Comparison of ENCODE assay signal across 1 cellular context in the genomic region with DNA sequence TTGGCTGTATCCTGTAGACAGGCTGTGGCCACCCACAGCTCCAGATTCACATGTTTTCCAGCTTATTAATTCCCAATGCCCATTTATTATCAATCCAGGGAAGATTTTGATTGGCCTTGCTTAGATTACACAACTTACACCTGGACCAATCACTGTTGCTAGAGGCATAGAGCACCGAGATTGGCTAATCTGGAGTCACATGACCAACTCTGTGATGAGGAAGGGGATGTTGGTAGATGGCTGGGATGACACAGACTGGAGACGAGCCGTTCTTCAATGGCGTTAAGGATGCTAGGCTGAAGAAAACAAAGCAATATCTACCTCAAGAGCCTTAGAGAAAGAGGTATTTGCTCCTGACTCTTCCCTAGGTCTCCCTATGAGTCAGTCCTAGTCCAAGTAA.
A peak's percentile ranks its signal among the peaks of the same experiment; 100 is the strongest.
TF ChIP-seq lines count a peak whose summit lies in the region.

No MANE protein-coding gene starts in this region.

TF ChIP-seq in K562, 482 proteins besides CTCF, POLR2A, EP300 and RAD21:
- TF ChIP-seq TFE3 (CRISPR knock-in tag; IDR thresholded peaks at IDR 0.05) (peak; percentile 79), PTRF (tag; IDR thresholded peaks at IDR 0.05) (no peak), CCNT2 (IDR thresholded peaks at IDR 0.05; ENCODE audit: borderline replicate concordance, extremely low read depth, insufficient read length, low read depth, low read length) (no peak), TOE1 (IDR thresholded peaks at IDR 0.05; ENCODE audit: borderline replicate concordance) (peak; percentile 38; the same call in 1 of the 2 replicates), TOE1 (CRISPR knock-in tag; IDR thresholded peaks at IDR 0.05; ENCODE audit: borderline replicate concordance, low read depth) (no peak), CBX2 (IDR thresholded peaks at IDR 0.05; ENCODE audit: insufficient read depth, low read length, poor library complexity, severe bottlenecking) (no peak), RAD51 (IDR thresholded peaks at IDR 0.05; ENCODE audit: borderline replicate concordance, low read depth) (peak; percentile 51; the same call in 1 of the 2 replicates), PYGO2 (tag; IDR thresholded peaks at IDR 0.05) (no peak), ZBTB7A (IDR thresholded peaks at IDR 0.05; ENCODE audit: borderline replicate concordance, control insufficient read depth, low read depth, low read length) (no peak), MXI1 (IDR thresholded peaks at IDR 0.05; ENCODE audit: low read depth, low read length) (no peak), ZNF707 (CRISPR knock-in tag; conservative IDR thresholded peaks at IDR 0.05) (no peak), NUFIP1 (IDR thresholded peaks at IDR 0.05; ENCODE audit: partially characterized antibody) (no peak), SFPQ (IDR thresholded peaks at IDR 0.05; ENCODE audit: low read depth, low read length) (no peak), ZNF780A (CRISPR knock-in tag; IDR thresholded peaks at IDR 0.05) (no peak), CHCHD3 (CRISPR knock-in tag; IDR thresholded peaks at IDR 0.05) (no peak), NCOA6 (IDR thresholded peaks at IDR 0.05) (no peak), KAT2B (IDR thresholded peaks at IDR 0.05; ENCODE audit: low read depth, low read length) (no peak)
- TF ChIP-seq, protein P1, sequence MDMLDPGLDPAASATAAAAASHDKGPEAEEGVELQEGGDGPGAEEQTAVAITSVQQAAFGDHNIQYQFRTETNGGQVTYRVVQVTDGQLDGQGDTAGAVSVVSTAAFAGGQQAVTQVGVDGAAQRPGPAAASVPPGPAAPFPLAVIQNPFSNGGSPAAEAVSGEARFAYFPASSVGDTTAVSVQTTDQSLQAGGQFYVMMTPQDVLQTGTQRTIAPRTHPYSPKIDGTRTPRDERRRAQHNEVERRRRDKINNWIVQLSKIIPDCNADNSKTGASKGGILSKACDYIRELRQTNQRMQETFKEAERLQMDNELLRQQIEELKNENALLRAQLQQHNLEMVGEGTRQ (CRISPR knock-in tag; IDR thresholded peaks at IDR 0.05) = peak; percentile 52
- TF ChIP-seq, protein P2, sequence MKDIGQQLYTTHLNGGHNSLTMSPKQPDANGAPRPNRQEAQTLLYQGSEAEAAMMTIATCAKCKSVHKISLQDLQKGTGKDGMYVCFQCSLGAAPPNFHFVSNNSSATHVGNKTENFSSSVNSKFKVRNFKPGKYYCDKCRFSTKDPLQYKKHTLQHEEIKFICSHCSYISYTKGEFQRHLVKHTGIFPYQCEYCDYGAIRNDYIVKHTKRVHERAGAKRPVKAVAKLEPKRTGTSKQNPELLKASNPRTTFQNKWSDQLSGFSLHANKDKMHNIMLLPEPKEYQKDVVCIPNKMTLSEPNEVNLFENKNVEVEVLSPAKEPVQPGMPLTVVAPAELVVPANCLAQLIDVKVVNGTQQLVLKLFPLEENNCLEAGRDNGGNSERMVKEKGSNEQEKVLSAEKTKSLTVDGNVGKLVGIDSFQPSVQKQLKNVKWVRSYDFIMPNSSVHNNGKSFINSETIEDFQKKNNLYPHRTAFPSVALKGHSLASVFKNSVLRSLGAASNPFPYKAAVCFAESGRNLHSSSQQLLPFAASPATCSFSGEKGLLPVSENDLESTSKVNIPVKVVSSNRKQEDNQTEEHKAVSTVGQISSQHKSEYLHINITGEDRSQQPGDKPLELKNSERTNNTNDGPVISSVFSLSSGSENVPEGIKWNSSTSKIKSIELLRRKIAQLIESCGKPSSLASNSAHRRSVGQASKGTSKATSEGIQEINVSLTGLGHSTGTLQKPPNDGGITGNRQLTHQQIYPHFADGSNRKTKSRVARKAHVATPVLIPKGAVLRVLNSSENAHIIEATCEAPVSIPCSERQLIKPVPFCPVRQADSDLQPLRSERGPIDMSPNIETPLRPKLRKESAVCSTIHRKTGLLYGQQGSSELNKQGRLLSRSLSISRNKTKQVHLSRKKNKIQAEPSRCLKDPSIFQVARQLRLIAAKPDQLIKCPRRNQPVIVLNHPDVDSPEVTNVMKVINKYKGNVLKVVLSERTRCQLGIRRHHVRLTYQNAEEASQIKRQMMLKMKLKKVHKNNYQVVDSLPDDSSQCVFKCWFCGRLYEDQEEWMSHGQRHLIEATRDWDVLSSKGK (CRISPR knock-in tag; IDR thresholded peaks at IDR 0.05) = no peak
- TF ChIP-seq, protein P3, sequence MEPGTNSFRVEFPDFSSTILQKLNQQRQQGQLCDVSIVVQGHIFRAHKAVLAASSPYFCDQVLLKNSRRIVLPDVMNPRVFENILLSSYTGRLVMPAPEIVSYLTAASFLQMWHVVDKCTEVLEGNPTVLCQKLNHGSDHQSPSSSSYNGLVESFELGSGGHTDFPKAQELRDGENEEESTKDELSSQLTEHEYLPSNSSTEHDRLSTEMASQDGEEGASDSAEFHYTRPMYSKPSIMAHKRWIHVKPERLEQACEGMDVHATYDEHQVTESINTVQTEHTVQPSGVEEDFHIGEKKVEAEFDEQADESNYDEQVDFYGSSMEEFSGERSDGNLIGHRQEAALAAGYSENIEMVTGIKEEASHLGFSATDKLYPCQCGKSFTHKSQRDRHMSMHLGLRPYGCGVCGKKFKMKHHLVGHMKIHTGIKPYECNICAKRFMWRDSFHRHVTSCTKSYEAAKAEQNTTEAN (CRISPR knock-in tag; IDR thresholded peaks at IDR 0.05) = no peak
